In genomic region chr4:179123079-179123478, GRCh38 we compare ENCODE assay signal across 29 cellular contexts.
"Had no signal": no experiment of that assay in that cellular context is flagged by ENCODE, and none has a peak within 500 bp of the region (broad histone marks: within the 10 kb centered on the region; RNA-seq: fewer than 3 reads in every experiment).

No MANE protein-coding gene starts in this region.

- H3K36me3 Mint-ChIP-seq: naive thymus-derived CD8-positive, alpha-beta T cell; stimulated activated memory B cell treated with anti-CD40 and anti-IgM and Interleukin-4, amounts not matched to agents 10 μg/mL and 1 μg/mL and 100 μg/mL, for 72 hours; type B pancreatic cell had no signal

- H3K4me3 ChIP-seq: pancreas, psoas muscle, right lobe of liver, sigmoid colon, suprapubic skin, testis, tibial artery, transverse colon, upper lobe of right lung, uterus had no signal

- H3K4me3 Mint-ChIP-seq: naive thymus-derived CD8-positive, alpha-beta T cell; natural killer cell treated with Interleukin-12 subunit alpha and Interleukin-12 subunit beta and Interleukin-15 and Interleukin-18, amount 100 ng/mL, for 72 hours; nephron progenitor cell; neural crest cell; stimulated activated memory B cell treated with anti-CD40 and anti-IgM and Interleukin-4, amounts not matched to agents 10 μg/mL and 1 μg/mL and 100 μg/mL, for 72 hours; stimulated activated naive CD8-positive, alpha-beta T cell treated with anti-CD3 and anti-CD28 coated beads, Interleukin-15, amount 100 ng/mL, for 72 hours; type B pancreatic cell had no signal

- ATAC-seq: naive thymus-derived CD8-positive, alpha-beta T cell; natural killer cell treated with Interleukin-12 subunit alpha and Interleukin-12 subunit beta and Interleukin-15 and Interleukin-18, amount 100 ng/mL, for 72 hours; pancreas; psoas muscle; right cardiac atrium; right lobe of liver; stimulated activated memory B cell treated with anti-CD40 and anti-IgM and Interleukin-4, amounts not matched to agents 10 μg/mL and 1 μg/mL and 100 μg/mL, for 72 hours; stimulated activated naive CD8-positive, alpha-beta T cell treated with anti-CD3 and anti-CD28 coated beads, Interleukin-15, amount 100 ng/mL, for 72 hours; stimulated activated naive CD8-positive, alpha-beta T cell treated with anti-CD3 and anti-CD28 coated beads, Interleukin-15, Interleukin-2, amounts not matched to agents 100 U/mL and 50 U/mL, for 24 hours; upper lobe of right lung had no signal

- H3K27me3 ChIP-seq: neutrophil, right lobe of liver, sigmoid colon, suprapubic skin, testis, tibial artery, transverse colon, upper lobe of right lung, uterus had no signal

- H3K9me3 Mint-ChIP-seq: nephron progenitor cell, neural crest cell, type B pancreatic cell had no signal

- H3K4me1 Mint-ChIP-seq: naive thymus-derived CD8-positive, alpha-beta T cell; nephron progenitor cell; stimulated activated memory B cell treated with anti-CD40 and anti-IgM and Interleukin-4, amounts not matched to agents 10 μg/mL and 1 μg/mL and 100 μg/mL, for 72 hours; stimulated activated naive CD8-positive, alpha-beta T cell treated with anti-CD3 and anti-CD28 coated beads, Interleukin-15, amount 100 ng/mL, for 72 hours had no signal

- H3K27ac ChIP-seq: neutrophil, pancreas, psoas muscle, right lobe of liver, sigmoid colon, suprapubic skin, testis, tibial artery, transverse colon, upper lobe of right lung, uterus had no signal

- DNase-seq: naive thymus-derived CD8-positive, alpha-beta T cell; nephron progenitor cell; nucleus accumbens; pancreas; psoas muscle; right cardiac atrium; right lobe of liver; sigmoid colon; small intestine; stimulated activated CD4-positive, alpha-beta T cell treated with anti-CD3 and anti-CD28 coated beads, Interleukin-1b, Interleukin-23, amount 100 ng/mL, for 48 hours; stimulated activated CD4-positive, alpha-beta T cell treated with anti-CD3 and anti-CD28 coated beads, Interleukin-4, amount 100 ng/mL, for 1 hour; stimulated activated CD4-positive, alpha-beta T cell treated with anti-CD3 and anti-CD28 coated beads, Interleukin-4, amount 100 ng/mL, for 4 hours; stimulated activated CD8-positive, alpha-beta memory T cell treated with anti-CD3 and anti-CD28 coated beads, Interleukin-4, amount 100 ng/mL, for 48 hours; stimulated activated naive CD4-positive, alpha-beta T cell; stimulated activated naive CD8-positive, alpha-beta T cell treated with anti-CD3 and anti-CD28 coated beads, Interleukin-15, amount 100 ng/mL, for 72 hours; stimulated activated naive CD8-positive, alpha-beta T cell treated with anti-CD3 and anti-CD28 coated beads, Interleukin-15, Interleukin-2, amounts not matched to agents 100 U/mL and 50 U/mL, for 24 hours; substantia nigra; testis; tibial artery; transverse colon; upper lobe of right lung; uterus had no signal

- H3K4me1 ChIP-seq: pancreas, psoas muscle, right lobe of liver, sigmoid colon, suprapubic skin, testis, tibial artery, transverse colon, upper lobe of right lung, uterus had no signal

- H3K27ac Mint-ChIP-seq: naive thymus-derived CD8-positive, alpha-beta T cell; natural killer cell treated with Interleukin-12 subunit alpha and Interleukin-12 subunit beta and Interleukin-15 and Interleukin-18, amount 100 ng/mL, for 72 hours; nephron progenitor cell; progenitor cell of endocrine pancreas; stimulated activated memory B cell treated with anti-CD40 and anti-IgM and Interleukin-4, amounts not matched to agents 10 μg/mL and 1 μg/mL and 100 μg/mL, for 72 hours; stimulated activated naive CD8-positive, alpha-beta T cell treated with anti-CD3 and anti-CD28 coated beads, Interleukin-15, amount 100 ng/mL, for 72 hours; type B pancreatic cell had no signal

- H3K36me3 ChIP-seq: neutrophil, pancreas, right lobe of liver, sigmoid colon, suprapubic skin, tibial artery, transverse colon, upper lobe of right lung, uterus had no signal

- H3K9me3 ChIP-seq: neutrophil, pancreas, psoas muscle, right lobe of liver, sigmoid colon, suprapubic skin, testis, tibial artery, transverse colon, upper lobe of right lung, uterus had no signal

- FAIRE-seq: pancreas, small intestine had no signal

- H3K27me3 Mint-ChIP-seq: naive thymus-derived CD8-positive, alpha-beta T cell; natural killer cell treated with Interleukin-12 subunit alpha and Interleukin-12 subunit beta and Interleukin-15 and Interleukin-18, amount 100 ng/mL, for 72 hours; progenitor cell of endocrine pancreas; stimulated activated memory B cell treated with anti-CD40 and anti-IgM and Interleukin-4, amounts not matched to agents 10 μg/mL and 1 μg/mL and 100 μg/mL, for 72 hours; stimulated activated naive CD8-positive, alpha-beta T cell treated with anti-CD3 and anti-CD28 coated beads, Interleukin-15, amount 100 ng/mL, for 72 hours; type B pancreatic cell had no signal
